36 cellular contexts compared by ENCODE assay signal in genomic region chr12:3323002-3323685, GRCh38.
"Had no signal": no experiment of that assay in that cellular context is flagged by ENCODE, and none has a peak within 500 bp of the region (broad histone marks: within the 10 kb centered on the region; RNA-seq: fewer than 3 reads in every experiment).

No MANE protein-coding gene starts in this region.

- H3K9me3 ChIP-seq: adrenal gland, body of pancreas, breast epithelium, Peyer's patch had no signal

- ATAC-seq: activated naive CD4-positive, alpha-beta T cell treated with anti-CD3 and anti-CD28 coated beads, Interleukin-2, amount 50 U/mL, for 72 hours; activated T-cell treated with anti-CD3 and anti-CD28 coated beads, Interleukin-2, amount 50 U/mL, for 4 hours; body of pancreas; PC-3 had no signal

- DNase-seq: activated B cell treated with CpG ODN at 0.5 μM for 24 hours; activated CD4-positive, alpha-beta memory T cell treated with anti-CD3 and anti-CD28 coated beads for 36 hours; activated CD4-positive, alpha-beta T cell treated with anti-CD3 and anti-CD28 coated beads for 4 hours; activated CD4-positive, alpha-beta T cell treated with anti-CD3 and anti-CD28 coated beads, Interleukin-2, amount 50 U/mL, for 1 hour; activated CD4-positive, CD25-positive, alpha-beta regulatory T cell treated with anti-CD3 and anti-CD28 coated beads, Interleukin-2, amount 50 U/mL, for 72 hours; activated CD8-positive, alpha-beta memory T cell treated with anti-CD3 and anti-CD28 coated beads, Interleukin-2, amount 50 U/mL, for 4 hours; activated gamma-delta T cell treated with Interleukin-2 at 50 U/mL for 16 hours; activated naive CD4-positive, alpha-beta T cell treated with anti-CD3 and anti-CD28 coated beads for 36 hours; activated T-cell treated with anti-CD3 and anti-CD28 coated beads for 4 hours; activated T-cell treated with anti-CD3 and anti-CD28 coated beads, Interleukin-2, amount 50 U/mL, for 4 hours; adrenal gland; central memory CD4-positive, alpha-beta T cell; MM.1S; MV-4-11; NCI-H1092; NCI-H1436 treated with DMSO at 0.1 percent for 48 hours; NCI-H1694 treated with DMSO at 0.1 percent for 48 hours; NCI-H2029; NCI-H2227 treated with DMSO at 0.1 percent for 48 hours; NCI-H446; NCI-H510A treated with DMSO at 0.1 percent for 48 hours; NCI-H526 treated with DMSO at 0.1 percent for 48 hours; NCI-H774; PC-3; Peyer's patch; RPMI8226; SW 1271; T-helper 1 cell; T-helper 2 cell; T-helper 9 cell had no signal

- H3K4me3 ChIP-seq: adrenal gland, body of pancreas, breast epithelium, Peyer's patch had no signal

- H3K9ac ChIP-seq: KMS-11 had no signal

- H3K27ac ChIP-seq: adrenal gland, body of pancreas, breast epithelium, KMS-11, Peyer's patch, VCaP had no signal

- H3K4me2 ChIP-seq: KMS-11 had no signal

- H3K4me1 ChIP-seq: adrenal gland, breast epithelium, Peyer's patch had no signal

- H3K27me3 ChIP-seq: adrenal gland, body of pancreas, breast epithelium, Peyer's patch had no signal

- FAIRE-seq: astrocyte had no signal

- H3K36me3 ChIP-seq: adrenal gland, breast epithelium, Peyer's patch had no signal
